In genomic region chr17:46770818-46771600, GRCh38 we compare ENCODE assay signal across 8 cellular contexts. TPM values are rescaled to one million over a fixed set of nuclear protein-coding genes. Genes with fewer than 3 reads are reported as not detected.
A peak's percentile ranks its signal among the peaks of the same experiment; 100 is the strongest.
DNase-seq lines count a peak whose midpoint lies in the region; ATAC-seq and TF ChIP-seq lines count a peak whose summit lies in the region.

No MANE protein-coding gene starts in this region.

- H3K36me3 ChIP-seq in ACC112 (ENCODE audit: insufficient read depth, low read length) (no peaks in the 10 kb centered on the region), ascending aorta (no peaks in the 10 kb centered on the region), iPS-20b (ENCODE audit: insufficient read depth, low read depth, low read length) (0 out of 2 replicates have a peak, but pooled peaks cover 4% of the 10 kb centered on the region)

- no peaks in the 10 kb centered on the region for H3K27me3 ChIP-seq in ACC112 (ENCODE audit: insufficient read depth, low read length)
- H3K27me3 ChIP-seq in ascending aorta, result no peaks in the 10 kb centered on the region
- H3K27me3 ChIP-seq in iPS-20b (ENCODE audit: insufficient read depth, low read length), result peaks cover 74% of the 10 kb centered on the region

- DNase-seq in GM10266 (ENCODE audit: extremely low spot score) (peak; percentile 63), NCI-H510A treated with DMSO at 0.1 percent for 48 hours (lab: John Stamatoyannopoulos, UW) (peak; percentile 54), ascending aorta (ENCODE audit: low spot score in 2 of 2) (no peak), NCI-H2107 (lab: John Stamatoyannopoulos, UW) (no peak)
- DNase-seq in stimulated activated CD4-positive, alpha-beta T cell treated with anti-CD3 and anti-CD28 coated beads, Interleukin-15, amount 100 ng/mL, for 24 hours, result peak; percentile 51

- intact Hi-C loops in ascending aorta (cut with DNase I), result no loop called here

- no peaks in the 10 kb centered on the region for H3K79me2 ChIP-seq in ACC112 (ENCODE audit: control insufficient read depth, insufficient read depth, low read length, unreplicated experiment)

- H3K4me1 ChIP-seq in ACC112 (ENCODE audit: control insufficient read depth, insufficient read depth, low read length, unreplicated experiment) (peaks cover 14% of the 10 kb centered on the region), ascending aorta (peaks cover 2 to 15% of the 10 kb centered on the region in 2 donors), iPS-20b (ENCODE audit: insufficient read depth, low read length) (peaks cover 21% of the 10 kb centered on the region)

- H3K9ac ChIP-seq in iPS-20b (ENCODE audit: low read depth, low read length), result peak overlapping the region; percentile 10; the same call in 1 of the 2 replicates

- TF ChIP-seq CTCF in GM10266 (IDR thresholded peaks at IDR 0.05; ENCODE audit: control insufficient read depth, insufficient read depth, low read depth, missing control alignments) (peak; percentile 3), ascending aorta (IDR thresholded peaks at IDR 0.05) (no peak)

- H3K9me3 ChIP-seq in ascending aorta, result no peaks in the 10 kb centered on the region
- H3K9me3 ChIP-seq in iPS-20b (ENCODE audit: insufficient read depth, low read depth, low read length), result no peaks in the 10 kb centered on the region

- H3K27ac ChIP-seq in ACC112 (ENCODE audit: low read depth, low read length) (no peak overlapping the region), ascending aorta (no peak overlapping the region), iPS-20b (ENCODE audit: low read length) (no peak overlapping the region)

- H3K4me3 ChIP-seq in ACC112 (ENCODE audit: low read depth, low read length), result peak overlapping the region; percentile 78
- peak overlapping the region; percentile 59 to 74 for H3K4me3 ChIP-seq in ascending aorta
- peak overlapping the region; percentile 59; the same call in 1 of the 2 replicates for H3K4me3 ChIP-seq in iPS-20b (ENCODE audit: low read length)

- no peak for ATAC-seq in HG03442 (IDR thresholded peaks at IDR 0.05; ENCODE audit: unreplicated experiment)

- peak overlapping the region; percentile 70 for H2AFZ ChIP-seq in ACC112 (ENCODE audit: low read length, unreplicated experiment)

RNA-seq across cellular contexts. Expression of gene WNT3, which starts 47.5 kb away (rescaled TPM):
- not detected for total RNA-seq in ascending aorta

Comparison
In these comparisons a context has a peak if more than half of its experiments do, and no peak if none do; other contexts are left out.
1. DNase-seq: peak in GM10266 (single experiment), NCI-H510A treated with DMSO at 0.1 percent for 48 hours (single experiment) and stimulated activated CD4-positive, alpha-beta T cell treated with anti-CD3 and anti-CD28 coated beads, Interleukin-15, amount 100 ng/mL, for 24 hours (single experiment); none in ascending aorta (0 of 2) and NCI-H2107 (single experiment).
2. Peak in every context shown above with its lines, with median percentiles within 50 percentile points of each other: H3K4me3 ChIP-seq.